In genomic region chr19:38401148-38401547, GRCh38 we compare ENCODE assay signal across 1 cellular context.
TF ChIP-seq lines count a peak whose summit lies in the region.

No MANE protein-coding gene starts in this region.

TF ChIP-seq in HepG2, 621 proteins besides CTCF, POLR2A, EP300 and RAD21:
- TF ChIP-seq FOXA3 (CRISPR knock-in tag; IDR thresholded peaks at IDR 0.05), result 0 out of 2 replicates have a peak, but pooled peaks have one; percentile 15
- TF ChIP-seq PTBP1 (IDR thresholded peaks at IDR 0.05; ENCODE audit: low read depth, low read length, poor library complexity, severe bottlenecking), result no peak
- TF ChIP-seq RFX1 (IDR thresholded peaks at IDR 0.05), result peak; percentile 25; the same call in 1 of the 2 replicates
